12 cellular contexts compared by ENCODE assay signal in genomic region chr9:114621975-114622609, GRCh38. TPM values are rescaled to one million over a fixed set of nuclear protein-coding genes. Genes with fewer than 3 reads are reported as not detected.
DNase-seq lines count a peak whose midpoint lies in the region; ATAC-seq, FAIRE-seq and TF ChIP-seq lines count a peak whose summit lies in the region.
"Had no signal": no experiment of that assay in that cellular context is flagged by ENCODE, and none has a peak within 500 bp of the region (broad histone marks: within the 10 kb centered on the region; RNA-seq: fewer than 3 reads in every experiment).

No MANE protein-coding gene starts in this region.

- H4K20me1 ChIP-seq in HepG2 (ENCODE audit: insufficient read depth, low read length), result no peaks in the 10 kb centered on the region

- peaks cover 9% of the 10 kb centered on the region for H3K36me3 ChIP-seq in left ventricle myocardium inferior
- H3K36me3 ChIP-seq in breast epithelium, result no peaks in the 10 kb centered on the region
- H3K36me3 ChIP-seq in HepG2 (replicated peaks in 1 of 2; ENCODE audit: control insufficient read depth in 1 of 2, insufficient read depth in 2 of 2, low read length in 2 of 2), result peaks cover 0 to 12% of the 10 kb centered on the region in 2 experiments; a peak in 3 of 5 replicates

- DNase-seq in Right ventricle myocardium superior (no peak), left ventricle myocardium inferior (no peak), breast epithelium (ENCODE audit: low spot score in 2 of 2) (no peak), HepG2 (ENCODE audit: low spot score) (no peak), DMS153 (lab: John Stamatoyannopoulos, UW) (no peak), D341Med (ENCODE audit: low spot score) (no peak)
- DNase-seq: activated naive CD4-positive, alpha-beta T cell treated with anti-CD3 and anti-CD28 coated beads, Interleukin-2, amount 10 ng/mL, durations not matched to agents 7 days and 5 days; NCI-H2171 treated with DMSO at 0.1 percent for 48 hours had no signal

- ATAC-seq in Right ventricle myocardium superior (ENCODE audit: poor library complexity) (peak; percentile 51), HepG2 (no peak), GM21447 (IDR thresholded peaks at IDR 0.05; ENCODE audit: unreplicated experiment) (no peak), GM21786 (IDR thresholded peaks at IDR 0.05; ENCODE audit: unreplicated experiment) (no peak)
- ATAC-seq: natural killer cell treated with Interleukin-12 subunit alpha and Interleukin-12 subunit beta and Interleukin-15 and Interleukin-18, amount 100 ng/mL, for 72 hours had no signal

- no peak for FAIRE-seq in HepG2 (lab: Jason Lieb, UNC)

- H3K4me1 ChIP-seq in left ventricle myocardium inferior (peaks cover 10% of the 10 kb centered on the region), breast epithelium (no peaks in the 10 kb centered on the region), HepG2 (ENCODE audit: insufficient read depth, low read length) (peaks cover 2% of the 10 kb centered on the region)

- no peaks in the 10 kb centered on the region for H3K79me2 ChIP-seq in HepG2 (ENCODE audit: insufficient read depth, low read length)

- no peak for TF ChIP-seq RAD21 in HepG2 (CRISPR knock-in tag; IDR thresholded peaks at IDR 0.05)

- WGBS in HepG2 (ENCODE audit: low lambda C conversion rate), result 100% methylated on average over 1 of the region's 2 CpGs

- POLR2A ChIA-PET in HepG2 (lab: Yijun Ruan, JAX), result no interaction called here

- H2AFZ ChIP-seq in HepG2 (ENCODE audit: low read length), result no peak overlapping the region

- in situ Hi-C loops in HepG2 (cut with HindIII; ENCODE audit: extremely low pct_ligation_motif_present, low pct_unique_long_range_greater_than_20kb), result no loop called here

- H3K9ac ChIP-seq in HepG2 (ENCODE audit: insufficient read depth, low read depth, low read length), result no peak overlapping the region

- H3K27me3 ChIP-seq in left ventricle myocardium inferior (ENCODE audit: low read depth) (no peaks in the 10 kb centered on the region), breast epithelium (no peaks in the 10 kb centered on the region), HepG2 (ENCODE audit: control insufficient read depth in 1 of 2, insufficient read depth in 2 of 2, low read length in 2 of 2) (no peaks in the 10 kb centered on the region)

- no peak overlapping the region for H3K4me3 ChIP-seq in left ventricle myocardium inferior
- H3K4me3 ChIP-seq in breast epithelium, result no peak overlapping the region
- H3K4me3 ChIP-seq in HepG2 (replicated peaks in 1 of 3; ENCODE audit: insufficient read depth in 1 of 3, low read depth in 2 of 3, low read length in 3 of 3), result no peak overlapping the region

- no peak for TF ChIP-seq POLR2A in breast epithelium (IDR thresholded peaks at IDR 0.05)
- no peak for TF ChIP-seq POLR2A in HepG2 (IDR thresholded peaks at IDR 0.05; ENCODE audit: insufficient read depth in 1 of 2, low read depth in 2 of 2, low read length in 2 of 2)

- H3K27ac ChIP-seq in left ventricle myocardium inferior (replicated peaks), result no peak overlapping the region
- H3K27ac ChIP-seq in breast epithelium, result peak overlapping the region; percentile 4 to 13
- H3K27ac ChIP-seq in HepG2 (ENCODE audit: extremely low read length, insufficient read depth, low read length), result no peak overlapping the region

- H3K9me3 ChIP-seq in left ventricle myocardium inferior (replicated peaks) (no peaks in the 10 kb centered on the region), breast epithelium (no peaks in the 10 kb centered on the region), HepG2 (ENCODE audit: low read length) (no peaks in the 10 kb centered on the region)

- CTCF ChIA-PET in HepG2 (lab: Yijun Ruan, JAX; ENCODE audit: low intra/inter-chr PET ratio, low total read pairs), result no interaction called here

- TF ChIP-seq CTCF in left ventricle myocardium inferior (IDR thresholded peaks at IDR 0.05; ENCODE audit: borderline replicate concordance), result no peak
- no peak for TF ChIP-seq CTCF in breast epithelium (IDR thresholded peaks at IDR 0.05)
- TF ChIP-seq CTCF in HepG2 (CRISPR knock-in tag; IDR thresholded peaks at IDR 0.05), result no peak

- no peak overlapping the region for H3K4me2 ChIP-seq in HepG2 (ENCODE audit: low read depth, low read length)

- no peak for TF ChIP-seq EP300 in HepG2 (IDR thresholded peaks at IDR 0.05; ENCODE audit: low read depth in 2 of 2, low read length in 2 of 2)
- TF ChIP-seq EP300 in HepG2 (CRISPR knock-in tag; IDR thresholded peaks at IDR 0.05; ENCODE audit: borderline replicate concordance), result no peak

- intact Hi-C loops in Right ventricle myocardium superior (cut with DNase I), result no loop called here
- intact Hi-C loops in left ventricle myocardium inferior (cut with micrococcal nuclease), result no loop called here
- intact Hi-C loops in breast epithelium (cut with DNase I; ENCODE audit: low total_unique reads), result no loop called here
- intact Hi-C loops in HepG2 (cut with micrococcal nuclease; ENCODE audit: unreplicated experiment), result no loop called here

- BruUV-seq in HepG2 (replicated peaks; lab: Mats Ljungman, UMichigan), result no TSS peak

RNA-seq across cellular contexts. Expression of gene TMEM268, which starts 11.0 kb away (rescaled TPM):
- total RNA-seq in Right ventricle myocardium superior (2.7 TPM), left ventricle myocardium inferior (3.5 TPM), breast epithelium (10 to 100 TPM; 12.8 to 21.3 (median 16.8) TPM), HepG2 (2016; rRNA removed; fragmentation: Illumina TruSeq; extraction: Trizol) (2.9 and 3.7 TPM in 2 replicates)
- total RNA-seq in HepG2 (2016; cell fraction: cytosol; rRNA removed; fragmentation: Illumina TruSeq; extraction: Trizol; ENCODE audit: low read depth), result 0.71 and 1.0 TPM in 2 replicates
- total RNA-seq in HepG2 (2016; cell fraction: insoluble cytoplasmic fraction; rRNA removed; fragmentation: Illumina TruSeq; extraction: Trizol), result 2.6 and 3.8 TPM in 2 replicates
- total RNA-seq in HepG2 (2016; cell fraction: membrane; rRNA removed; fragmentation: Illumina TruSeq; extraction: Trizol), result 3.2 and 3.4 TPM in 2 replicates
- 3.6 and 4.0 TPM in 2 replicates for total RNA-seq in HepG2 (2016; cell fraction: nucleus; rRNA removed; fragmentation: Illumina TruSeq; extraction: Trizol)
- 7.8 and 9.0 TPM in 2 replicates for polyA plus RNA-seq in HepG2 (2011; rRNA removed)
- 4.0 and 6.0 TPM in 2 replicates for polyA plus RNA-seq in HepG2 (2011; cell fraction: cytosol; rRNA removed)
- 4.3 and 5.1 TPM in 2 replicates for polyA plus RNA-seq in HepG2 (2011; cell fraction: nucleus; rRNA removed)
- polyA plus RNA-seq in HepG2 (2012), result 2.8 and 3.7 TPM in 2 replicates
- polyA plus RNA-seq in HepG2 (2016; cell fraction: cytosol; fragmentation: Illumina TruSeq; extraction: Trizol; ENCODE audit: low read depth), result 0.76 and 0.84 TPM in 2 replicates
- polyA plus RNA-seq in HepG2 (2016; cell fraction: insoluble cytoplasmic fraction; fragmentation: Illumina TruSeq; extraction: Trizol; ENCODE audit: low read depth), result 3.6 and 4.6 TPM in 2 replicates
- 3.8 and 4.7 TPM in 2 replicates for polyA plus RNA-seq in HepG2 (2016; cell fraction: membrane; fragmentation: Illumina TruSeq; extraction: Trizol; ENCODE audit: low read depth)
- 6.2 and 8.2 TPM in 2 replicates for polyA plus RNA-seq in HepG2 (2016; cell fraction: nucleus; fragmentation: Illumina TruSeq; extraction: Trizol; ENCODE audit: insufficient read depth, low read depth)
- 17.9 and 29.5 TPM in 2 replicates for polyA minus RNA-seq in HepG2 (2011; rRNA and poly(A)+ RNA removed; ENCODE audit: low replicate concordance)
- polyA minus RNA-seq in HepG2 (2011; cell fraction: cytosol; rRNA and poly(A)+ RNA removed), result 4.1 and 4.8 TPM in 2 replicates
- polyA minus RNA-seq in HepG2 (2011; cell fraction: nucleus; rRNA and poly(A)+ RNA removed), result 4.6 and 8.5 TPM in 2 replicates

RNA-seq across cellular contexts. Expression of gene ATP6V1G1, which starts 34.5 kb away (rescaled TPM):
- total RNA-seq in Right ventricle myocardium superior, result 60.2 TPM
- 81.1 TPM for total RNA-seq in left ventricle myocardium inferior
- total RNA-seq in breast epithelium, result 100 to 1,000 TPM; 151 to 240 (median 227) TPM
- total RNA-seq in HepG2 (2016; rRNA removed; fragmentation: Illumina TruSeq; extraction: Trizol), result 158 and 215 TPM in 2 replicates
- 46.6 and 55.3 TPM in 2 replicates for total RNA-seq in HepG2 (2016; cell fraction: cytosol; rRNA removed; fragmentation: Illumina TruSeq; extraction: Trizol; ENCODE audit: low read depth)
- total RNA-seq in HepG2 (2016; cell fraction: insoluble cytoplasmic fraction; rRNA removed; fragmentation: Illumina TruSeq; extraction: Trizol), result 159 and 225 TPM in 2 replicates
- 93.6 and 101 TPM in 2 replicates for total RNA-seq in HepG2 (2016; cell fraction: membrane; rRNA removed; fragmentation: Illumina TruSeq; extraction: Trizol)
- total RNA-seq in HepG2 (2016; cell fraction: nucleus; rRNA removed; fragmentation: Illumina TruSeq; extraction: Trizol), result 67.3 and 67.5 TPM in 2 replicates
- polyA plus RNA-seq in HepG2 (2011; rRNA removed), result 85.3 and 108 TPM in 2 replicates
- polyA plus RNA-seq in HepG2 (2011; cell fraction: cytosol; rRNA removed), result 86.2 and 105 TPM in 2 replicates
- 27.9 and 32.8 TPM in 2 replicates for polyA plus RNA-seq in HepG2 (2011; cell fraction: nucleus; rRNA removed)
- polyA plus RNA-seq in HepG2 (2012), result 76.7 and 118 TPM in 2 replicates
- 39.8 and 53.2 TPM in 2 replicates for polyA plus RNA-seq in HepG2 (2016; cell fraction: cytosol; fragmentation: Illumina TruSeq; extraction: Trizol; ENCODE audit: low read depth)
- polyA plus RNA-seq in HepG2 (2016; cell fraction: insoluble cytoplasmic fraction; fragmentation: Illumina TruSeq; extraction: Trizol; ENCODE audit: low read depth), result 253 and 272 TPM in 2 replicates
- 85.8 and 96.0 TPM in 2 replicates for polyA plus RNA-seq in HepG2 (2016; cell fraction: membrane; fragmentation: Illumina TruSeq; extraction: Trizol; ENCODE audit: low read depth)
- polyA plus RNA-seq in HepG2 (2016; cell fraction: nucleus; fragmentation: Illumina TruSeq; extraction: Trizol; ENCODE audit: insufficient read depth, low read depth), result 105 and 112 TPM in 2 replicates
- polyA minus RNA-seq in HepG2 (2011; rRNA and poly(A)+ RNA removed; ENCODE audit: low replicate concordance), result 15.1 and 22.4 TPM in 2 replicates
- 30.9 and 42.0 TPM in 2 replicates for polyA minus RNA-seq in HepG2 (2011; cell fraction: cytosol; rRNA and poly(A)+ RNA removed)
- polyA minus RNA-seq in HepG2 (2011; cell fraction: nucleus; rRNA and poly(A)+ RNA removed), result 35.5 and 40.2 TPM in 2 replicates

RNA-seq across cellular contexts. Expression of gene TEX53, which starts 35.5 kb away (rescaled TPM):
- total RNA-seq in Right ventricle myocardium superior (not detected), left ventricle myocardium inferior (not detected), breast epithelium (not detected), HepG2 (2016; rRNA removed; fragmentation: Illumina TruSeq; extraction: Trizol) (not detected in 2 replicates)
- total RNA-seq in HepG2 (2016; cell fraction: cytosol; rRNA removed; fragmentation: Illumina TruSeq; extraction: Trizol; ENCODE audit: low read depth), result not detected in 2 replicates
- total RNA-seq in HepG2 (2016; cell fraction: insoluble cytoplasmic fraction; rRNA removed; fragmentation: Illumina TruSeq; extraction: Trizol), result not detected in 2 replicates
- total RNA-seq in HepG2 (2016; cell fraction: membrane; rRNA removed; fragmentation: Illumina TruSeq; extraction: Trizol), result not detected in 2 replicates
- not detected in 2 replicates for total RNA-seq in HepG2 (2016; cell fraction: nucleus; rRNA removed; fragmentation: Illumina TruSeq; extraction: Trizol)
- polyA plus RNA-seq in HepG2 (2011; rRNA removed), result not detected in 2 replicates
- not detected in 2 replicates for polyA plus RNA-seq in HepG2 (2011; cell fraction: cytosol; rRNA removed)
- polyA plus RNA-seq in HepG2 (2011; cell fraction: nucleus; rRNA removed), result not detected in 2 replicates
- not detected in 2 replicates for polyA plus RNA-seq in HepG2 (2012)
- polyA plus RNA-seq in HepG2 (2016; cell fraction: cytosol; fragmentation: Illumina TruSeq; extraction: Trizol; ENCODE audit: low read depth), result not detected in 2 replicates
- polyA plus RNA-seq in HepG2 (2016; cell fraction: insoluble cytoplasmic fraction; fragmentation: Illumina TruSeq; extraction: Trizol; ENCODE audit: low read depth), result not detected in 2 replicates
- not detected in 2 replicates for polyA plus RNA-seq in HepG2 (2016; cell fraction: membrane; fragmentation: Illumina TruSeq; extraction: Trizol; ENCODE audit: low read depth)
- polyA plus RNA-seq in HepG2 (2016; cell fraction: nucleus; fragmentation: Illumina TruSeq; extraction: Trizol; ENCODE audit: insufficient read depth, low read depth), result not detected in 2 replicates
- polyA minus RNA-seq in HepG2 (2011; rRNA and poly(A)+ RNA removed; ENCODE audit: low replicate concordance), result not detected in 2 replicates
- polyA minus RNA-seq in HepG2 (2011; cell fraction: cytosol; rRNA and poly(A)+ RNA removed), result not detected in 2 replicates
- polyA minus RNA-seq in HepG2 (2011; cell fraction: nucleus; rRNA and poly(A)+ RNA removed), result not detected in 2 replicates
- total RNA-seq: glomerular endothelial cell; natural killer cell treated with Interleukin-12 subunit alpha and Interleukin-12 subunit beta and Interleukin-15 and Interleukin-18, amount 100 ng/mL, for 72 hours had no signal

RNA-seq across cellular contexts. Expression of gene TEX48, which starts 59.9 kb away (rescaled TPM):
- total RNA-seq in Right ventricle myocardium superior, result not detected
- total RNA-seq in left ventricle myocardium inferior, result not detected
- not detected for total RNA-seq in breast epithelium
- not detected in 2 replicates for total RNA-seq in HepG2 (2016; rRNA removed; fragmentation: Illumina TruSeq; extraction: Trizol)
- total RNA-seq in HepG2 (2016; cell fraction: cytosol; rRNA removed; fragmentation: Illumina TruSeq; extraction: Trizol; ENCODE audit: low read depth), result not detected in 2 replicates
- not detected in 2 replicates for total RNA-seq in HepG2 (2016; cell fraction: insoluble cytoplasmic fraction; rRNA removed; fragmentation: Illumina TruSeq; extraction: Trizol)
- total RNA-seq in HepG2 (2016; cell fraction: membrane; rRNA removed; fragmentation: Illumina TruSeq; extraction: Trizol), result not detected in 2 replicates
- not detected in 2 replicates for total RNA-seq in HepG2 (2016; cell fraction: nucleus; rRNA removed; fragmentation: Illumina TruSeq; extraction: Trizol)
- not detected in 2 replicates for polyA plus RNA-seq in HepG2 (2011; rRNA removed)
- polyA plus RNA-seq in HepG2 (2011; cell fraction: cytosol; rRNA removed), result not detected in 2 replicates
- not detected in 2 replicates for polyA plus RNA-seq in HepG2 (2011; cell fraction: nucleus; rRNA removed)
- not detected in 2 replicates for polyA plus RNA-seq in HepG2 (2012)
- polyA plus RNA-seq in HepG2 (2016; cell fraction: cytosol; fragmentation: Illumina TruSeq; extraction: Trizol; ENCODE audit: low read depth), result not detected in 2 replicates
- not detected in 2 replicates for polyA plus RNA-seq in HepG2 (2016; cell fraction: insoluble cytoplasmic fraction; fragmentation: Illumina TruSeq; extraction: Trizol; ENCODE audit: low read depth)
- not detected in 2 replicates for polyA plus RNA-seq in HepG2 (2016; cell fraction: membrane; fragmentation: Illumina TruSeq; extraction: Trizol; ENCODE audit: low read depth)
- not detected in 2 replicates for polyA plus RNA-seq in HepG2 (2016; cell fraction: nucleus; fragmentation: Illumina TruSeq; extraction: Trizol; ENCODE audit: insufficient read depth, low read depth)
- polyA minus RNA-seq in HepG2 (2011; rRNA and poly(A)+ RNA removed; ENCODE audit: low replicate concordance), result not detected in 2 replicates
- polyA minus RNA-seq in HepG2 (2011; cell fraction: cytosol; rRNA and poly(A)+ RNA removed), result not detected in 2 replicates
- not detected in 2 replicates for polyA minus RNA-seq in HepG2 (2011; cell fraction: nucleus; rRNA and poly(A)+ RNA removed)
- total RNA-seq: glomerular endothelial cell; natural killer cell treated with Interleukin-12 subunit alpha and Interleukin-12 subunit beta and Interleukin-15 and Interleukin-18, amount 100 ng/mL, for 72 hours had no signal

Comparison
In these comparisons a context has a peak if more than half of its experiments do, and no peak if none do; other contexts are left out.
1. H3K27ac ChIP-seq: peak in breast epithelium (2 of 2); none in left ventricle myocardium inferior (single experiment) and HepG2 (single experiment).